7 cellular contexts compared by ENCODE assay signal in genomic region chr17:19237139-19237388, GRCh38. TPM values are rescaled to one million over a fixed set of nuclear protein-coding genes. Genes with fewer than 3 reads are reported as not detected.
DNase-seq lines count a peak whose midpoint lies in the region; ATAC-seq and TF ChIP-seq lines count a peak whose summit lies in the region.
"Not testable (repeated sequence)": the region's sequence is repeated elsewhere in the genome, so short reads cannot be mapped to it uniquely, and the experiment has no call there.

Gene EPN2, plus strand, starts transcription at chr17:19237366. Its CDS starts 45,754 bp downstream, at chr17:19283120.

- peak within 1 kb of the TSS; percentile 79 to 98 (median 95) for H3K27ac ChIP-seq in heart left ventricle

- not testable (repeated sequence) for H3K27me3 Mint-ChIP-seq in activated CD8-positive, alpha-beta memory T cell treated with anti-CD3 and anti-CD28 coated beads, Interleukin-2, amount 10 ng/mL, durations not matched to agents 7 days and 5 days

- peak within 1 kb of the TSS; percentile 80 for H3K4me3 Mint-ChIP-seq in activated CD8-positive, alpha-beta memory T cell treated with anti-CD3 and anti-CD28 coated beads, Interleukin-2, amount 10 ng/mL, durations not matched to agents 7 days and 5 days

- CTCF ChIA-PET in activated CD8-positive, alpha-beta memory T cell treated with anti-CD3 and anti-CD28 coated beads, Interleukin-2, amount 10 ng/mL, durations not matched to agents 7 days and 5 days (lab: Charles Lee) = not testable (repeated sequence)

- TF ChIP-seq POLR2A in heart left ventricle (IDR thresholded peaks at IDR 0.05) = not testable (repeated sequence)

- not testable (repeated sequence) for H3K36me3 ChIP-seq in NT2/D1 (ENCODE audit: insufficient read depth, insufficient read length, low read length); heart left ventricle

- H3K4me1 ChIP-seq in NT2/D1 (ENCODE audit: insufficient read depth, insufficient read length) = not testable (repeated sequence)
- H3K4me1 ChIP-seq in heart left ventricle = peaks cover 6 to 35% (median 19%) of the 10 kb centered on the region in 12 donors

- not testable (repeated sequence) for TF ChIP-seq CTCF in GM12864 (IDR thresholded peaks at IDR 0.05; ENCODE audit: low read depth, low read length, missing control alignments)
- TF ChIP-seq CTCF in heart left ventricle (IDR thresholded peaks at IDR 0.05) = peak in 1 of 12 donors; percentile 27

- not testable (repeated sequence) for H3K36me3 Mint-ChIP-seq in activated CD8-positive, alpha-beta memory T cell treated with anti-CD3 and anti-CD28 coated beads, Interleukin-2, amount 10 ng/mL, durations not matched to agents 7 days and 5 days

- H3K27ac Mint-ChIP-seq in activated CD8-positive, alpha-beta memory T cell treated with anti-CD3 and anti-CD28 coated beads, Interleukin-2, amount 10 ng/mL, durations not matched to agents 7 days and 5 days = not testable (repeated sequence)

- ATAC-seq in activated CD8-positive, alpha-beta memory T cell treated with anti-CD3 and anti-CD28 coated beads, Interleukin-2, amount 10 ng/mL, durations not matched to agents 7 days and 5 days = not testable (repeated sequence)
- ATAC-seq in heart left ventricle = peak; percentile 79 to 94 (median 90)

- not testable (repeated sequence) for H3K9me3 Mint-ChIP-seq in activated CD8-positive, alpha-beta memory T cell treated with anti-CD3 and anti-CD28 coated beads, Interleukin-2, amount 10 ng/mL, durations not matched to agents 7 days and 5 days (ENCODE audit: low read depth)

- WGBS in heart left ventricle, 4 donors = 1% methylated on average over 17 to 20 of the region's 31 CpGs; no CpG with 5 or more reads in 2 of the 4 donors

- DNase-seq in GM12864 (ENCODE audit: low read depth); NT2/D1 (ENCODE audit: low read depth, low spot score); activated CD8-positive, alpha-beta memory T cell treated with anti-CD3 and anti-CD28 coated beads, Interleukin-2, amount 10 ng/mL, durations not matched to agents 7 days and 5 days: not testable (repeated sequence)
- DNase-seq in cerebellum (ENCODE audit: low spot score) (peak; percentile 78), heart left ventricle (peak; percentile 68 to 88 (median 84)), myocyte (ENCODE audit: low read depth) (peak; percentile 53)
- DNase-seq in stimulated activated CD4-positive, alpha-beta T cell treated with anti-CD3 and anti-CD28 coated beads, Interleukin-2, amount 100 ng/mL, for 24 hours = peak; percentile 63 to 64

- not testable (repeated sequence) for H3K9me3 ChIP-seq in NT2/D1 (ENCODE audit: insufficient read depth, low read length); heart left ventricle

- H3K4me1 Mint-ChIP-seq in activated CD8-positive, alpha-beta memory T cell treated with anti-CD3 and anti-CD28 coated beads, Interleukin-2, amount 10 ng/mL, durations not matched to agents 7 days and 5 days = not testable (repeated sequence)

- H3K4me3 ChIP-seq in GM12864 (ENCODE audit: low read depth, low read length) (peak within 1 kb of the TSS; percentile 100), NT2/D1 (ENCODE audit: insufficient read length, low read depth) (peak within 1 kb of the TSS; percentile 84), heart left ventricle (peak within 1 kb of the TSS; percentile 74 to 100 (median 97))

- H3K27me3 ChIP-seq in NT2/D1 (ENCODE audit: insufficient read depth, insufficient read length); heart left ventricle: not testable (repeated sequence)

- peak within 1 kb of the TSS; percentile 89 for H3K9ac ChIP-seq in NT2/D1 (ENCODE audit: insufficient read length, low read depth)

- intact Hi-C loops in heart left ventricle (cut with DNase I) = not testable (repeated sequence)

RNA-seq across cellular contexts. Expression of gene EPN2, which starts in this region (rescaled TPM):
- total RNA-seq in activated CD8-positive, alpha-beta memory T cell treated with anti-CD3 and anti-CD28 coated beads, Interleukin-2, amount 10 ng/mL, durations not matched to agents 7 days and 5 days = 10 to 100 TPM in 1 of 2 experiments, 1 to 10 TPM in 1; 2.9 to 15.3 TPM
- 65.4 TPM for total RNA-seq in cerebellum
- total RNA-seq in heart left ventricle = 100 to 1,000 TPM in 1 of 9 donors, 10 to 100 TPM in 8; 43.9 to 114 (median 73.9) TPM
- polyA plus RNA-seq in heart left ventricle = 10 to 100 TPM; 26.4 to 37.9 TPM
- total RNA-seq in myocyte = 6.4 and 7.5 TPM in 2 replicates
- 18.8 TPM for polyA plus RNA-seq in myocyte (2012)
